11 cellular contexts compared by ENCODE assay signal in genomic region chr2:109611467-109612095, GRCh38. TPM values are rescaled to one million over a fixed set of nuclear protein-coding genes. Genes with fewer than 3 reads are reported as not detected.
DNase-seq lines count a peak whose midpoint lies in the region; ATAC-seq and TF ChIP-seq lines count a peak whose summit lies in the region.
"Had no signal": no experiment of that assay in that cellular context is flagged by ENCODE, and none has a peak within 500 bp of the region (broad histone marks: within the 10 kb centered on the region; RNA-seq: fewer than 3 reads in every experiment).

No MANE protein-coding gene starts in this region.

- CTCF ChIA-PET in SK-N-SH (lab: Yijun Ruan, JAX): interaction anchor here (1.2 to 3.1 kb wide), 4 partner anchors 59 to 124 kb away, joined by 4 to 12 read pairs (median 9); no protein-coding TSS in a partner anchor

- H3K4me3 ChIP-seq in SK-N-SH (ENCODE audit: low read depth in 2 of 2, low read length in 1 of 2) (peak overlapping the region; percentile 81 to 84; a peak in 2 of 4 replicates), WI38 (ENCODE audit: low read depth, low read length) (peak overlapping the region; percentile 74), iPS-18a (ENCODE audit: low read length) (peak overlapping the region; percentile 95), upper lobe of right lung (peak overlapping the region; percentile 62), lower leg skin (ENCODE audit: low read depth, poor library complexity, severe bottlenecking) (no peak overlapping the region)

- intact Hi-C loops in upper lobe of right lung (cut with DNase I) (no loop called here), lower leg skin (cut with DNase I; ENCODE audit: low total_unique reads) (no loop called here)

- DNase-seq in SK-N-SH (no peak), upper lobe of right lung (no peak), lower leg skin (ENCODE audit: low spot score in 2 of 2) (no peak)
- DNase-seq in stimulated activated naive CD8-positive, alpha-beta T cell treated with anti-CD3 and anti-CD28 coated beads, Interleukin-15, Interleukin-2, amounts not matched to agents 100 U/mL and 50 U/mL, for 24 hours: no peak
- DNase-seq: activated CD8-positive, alpha-beta memory T cell treated with anti-CD3 and anti-CD28 coated beads for 24 hours; hypothalamus; NCI-H2171 treated with DMSO at 0.1 percent for 48 hours had no signal

- ATAC-seq in SK-N-SH treated with all-trans-retinoic acid at 6 μM for 48 hours (no peak), upper lobe of right lung (no peak), HG03378 (IDR thresholded peaks at IDR 0.05; ENCODE audit: unreplicated experiment) (no peak)
- ATAC-seq in stimulated activated naive CD8-positive, alpha-beta T cell treated with anti-CD3 and anti-CD28 coated beads, Interleukin-15, Interleukin-2, amounts not matched to agents 100 U/mL and 50 U/mL, for 24 hours: no peak

- peaks cover 19 to 34% of the 10 kb centered on the region in 2 experiments; a peak in 3 of 4 replicates for H3K4me1 ChIP-seq in SK-N-SH (ENCODE audit: control insufficient read depth in 1 of 2, insufficient read depth in 2 of 2, low read depth in 1 of 2, low read length in 1 of 2)
- H3K4me1 ChIP-seq in iPS-18a (ENCODE audit: control insufficient read depth, low read depth, low read length): peaks cover 17% of the 10 kb centered on the region
- peaks cover 34% of the 10 kb centered on the region for H3K4me1 ChIP-seq in upper lobe of right lung

- H3F3A ChIP-seq in SK-N-SH (replicated peaks; ENCODE audit: insufficient read depth): peaks cover 49% of the 10 kb centered on the region

- H3K9me3 ChIP-seq in SK-N-SH (no peaks in the 10 kb centered on the region), iPS-18a (ENCODE audit: control insufficient read depth, low read depth, low read length) (no peaks in the 10 kb centered on the region), upper lobe of right lung (no peaks in the 10 kb centered on the region)

- no peak overlapping the region for H2AFZ ChIP-seq in SK-N-SH (ENCODE audit: low read depth)

- H4K20me1 ChIP-seq in SK-N-SH (ENCODE audit: insufficient read depth): peaks cover under 1% of the 10 kb centered on the region; the same call in 1 of the 2 replicates

- peaks cover 87% of the 10 kb centered on the region for H3K79me2 ChIP-seq in SK-N-SH (ENCODE audit: insufficient read depth)

- peak overlapping the region; percentile 87; the same call in 1 of the 2 replicates for H3K9ac ChIP-seq in SK-N-SH
- no peak overlapping the region for H3K9ac ChIP-seq in iPS-18a (ENCODE audit: low read length)

- TF ChIP-seq RAD21 in SK-N-SH (IDR thresholded peaks at IDR 0.05; ENCODE audit: low read length): peak; percentile 54

- no peaks in the 10 kb centered on the region for H3K36me3 ChIP-seq in SK-N-SH (replicated peaks in 1 of 2; ENCODE audit: control insufficient read depth in 1 of 2, insufficient read depth in 2 of 2, low read length in 1 of 2)
- H3K36me3 ChIP-seq in iPS-18a (ENCODE audit: control insufficient read depth, low read depth, low read length): no peaks in the 10 kb centered on the region
- H3K36me3 ChIP-seq in upper lobe of right lung: no peaks in the 10 kb centered on the region

- H3K9me2 ChIP-seq in SK-N-SH: no peaks in the 10 kb centered on the region

- no peak for TF ChIP-seq EP300 in SK-N-SH (IDR thresholded peaks at IDR 0.05; ENCODE audit: borderline replicate concordance in 1 of 2, low read depth in 1 of 2, low read length in 1 of 2)

- peak overlapping the region; percentile 76 for H3K4me2 ChIP-seq in SK-N-SH

- H3K27me3 ChIP-seq in SK-N-SH (ENCODE audit: insufficient read depth): no peaks in the 10 kb centered on the region
- H3K27me3 ChIP-seq in iPS-18a (ENCODE audit: control insufficient read depth, insufficient read depth, low read length): peaks cover 18% of the 10 kb centered on the region
- no peaks in the 10 kb centered on the region for H3K27me3 ChIP-seq in upper lobe of right lung

- peak; percentile 9; the same call in 1 of the 2 replicates for TF ChIP-seq CTCF in SK-N-SH (IDR thresholded peaks at IDR 0.05)
- no peak for TF ChIP-seq CTCF in WI38 (IDR thresholded peaks at IDR 0.05; ENCODE audit: low read depth, low read length)
- peak; percentile 9 for TF ChIP-seq CTCF in upper lobe of right lung (IDR thresholded peaks at IDR 0.05)
- TF ChIP-seq CTCF in lower leg skin (IDR thresholded peaks at IDR 0.05): no peak

- POLR2A ChIA-PET in SK-N-SH (lab: Yijun Ruan, JAX): no interaction called here

- H3K27ac ChIP-seq in SK-N-SH (ENCODE audit: low read depth in 2 of 2, low read length in 1 of 2) (peak overlapping the region; percentile 13 to 92; a peak in 3 of 4 replicates), iPS-18a (ENCODE audit: low read length) (no peak overlapping the region), upper lobe of right lung (no peak overlapping the region)

- no peak for TF ChIP-seq POLR2A in lower leg skin (IDR thresholded peaks at IDR 0.05)

- 89% methylated on average over 5 of the region's 5 CpGs for WGBS in SK-N-SH (ENCODE audit: low lambda C conversion rate)
- 75 to 83% methylated on average over 5 of the region's 5 CpGs for WGBS in lower leg skin, 2 donors

TF ChIP-seq in SK-N-SH, 30 proteins besides CTCF, POLR2A, EP300 and RAD21 (continues in another document):
- TF ChIP-seq TAF1 (IDR thresholded peaks at IDR 0.05; ENCODE audit: borderline replicate concordance, low read depth, low read length): no peak
- TF ChIP-seq RFX5 (IDR thresholded peaks at IDR 0.05; ENCODE audit: low read length): no peak
- TF ChIP-seq MAX (IDR thresholded peaks at IDR 0.05; ENCODE audit: low read depth): no peak
- no peak for TF ChIP-seq RXRA (IDR thresholded peaks at IDR 0.05; ENCODE audit: borderline replicate concordance, low read depth)
- no peak for TF ChIP-seq MXI1 (IDR thresholded peaks at IDR 0.05; ENCODE audit: low read depth, low read length)
- TF ChIP-seq USF1 (IDR thresholded peaks at IDR 0.05; ENCODE audit: borderline replicate concordance, low read depth): no peak
- no peak for TF ChIP-seq TCF12 (IDR thresholded peaks at IDR 0.05)

TF ChIP-seq in SK-N-SH treated with all-trans-retinoic acid at 6 μM for 48 hours, 23 proteins besides CTCF, POLR2A, EP300 and RAD21 (continues in another document):
- TF ChIP-seq PATZ1 (CRISPR knock-in tag; IDR thresholded peaks at IDR 0.05; ENCODE audit: borderline replicate concordance): no peak
- TF ChIP-seq ZFP3 (CRISPR knock-in tag; IDR thresholded peaks at IDR 0.05): no peak
- TF ChIP-seq ZC3H10 (CRISPR knock-in tag; IDR thresholded peaks at IDR 0.05): no peak
- no peak for TF ChIP-seq OSR1 (CRISPR knock-in tag; IDR thresholded peaks at IDR 0.05)
- TF ChIP-seq BACH2 (CRISPR knock-in tag; IDR thresholded peaks at IDR 0.05; ENCODE audit: borderline replicate concordance): no peak
- TF ChIP-seq TCF4 (CRISPR knock-in tag; IDR thresholded peaks at IDR 0.05; ENCODE audit: borderline replicate concordance): no peak
- no peak for TF ChIP-seq SNAI2 (CRISPR knock-in tag; IDR thresholded peaks at IDR 0.05)
- TF ChIP-seq ZNF565 (CRISPR knock-in tag; conservative IDR thresholded peaks at IDR 0.05; ENCODE audit: low read depth): no peak
- no peak for TF ChIP-seq ARNTL (CRISPR knock-in tag; IDR thresholded peaks at IDR 0.05; ENCODE audit: borderline replicate concordance, low read depth)
- no peak for TF ChIP-seq GLIS3 (CRISPR knock-in tag; IDR thresholded peaks at IDR 0.05)
- TF ChIP-seq CSRNP3 (CRISPR knock-in tag; IDR thresholded peaks at IDR 0.05): no peak

RNA-seq across cellular contexts. Expression of gene SEPTIN10, which starts 2.2 kb away (rescaled TPM):
- 39.1 and 46.5 TPM in 2 replicates for polyA plus RNA-seq in SK-N-SH (2012; rRNA removed)
- 61.3 and 64.1 TPM in 2 replicates for polyA plus RNA-seq in SK-N-SH (2012; cell fraction: cytosol; rRNA removed)
- 21.0 and 32.9 TPM in 2 replicates for polyA plus RNA-seq in SK-N-SH (2012; cell fraction: nucleus; rRNA removed)
- total RNA-seq in upper lobe of right lung (83.7 TPM), lower leg skin (100 to 1,000 TPM in 3 of 4 donors, 10 to 100 TPM in 1; 81.7 to 134 (median 114) TPM)

RNA-seq across cellular contexts. Expression of gene SOWAHC, which starts 2.6 kb away (rescaled TPM):
- polyA plus RNA-seq in SK-N-SH (2012; rRNA removed): 2.4 and 2.9 TPM in 2 replicates
- polyA plus RNA-seq in SK-N-SH (2012; cell fraction: cytosol; rRNA removed): 3.1 and 3.4 TPM in 2 replicates
- polyA plus RNA-seq in SK-N-SH (2012; cell fraction: nucleus; rRNA removed): 2.2 and 2.4 TPM in 2 replicates
- total RNA-seq in upper lobe of right lung (19.9 TPM), lower leg skin (10 to 100 TPM; 80.6 to 85.9 (median 81.7) TPM)

Comparison
In these comparisons a context has a peak if more than half of its experiments do, and no peak if none do; other contexts are left out.
1. H3K27ac ChIP-seq: peak in SK-N-SH (2 of 2); none in iPS-18a (single experiment) and upper lobe of right lung (single experiment).
2. CTCF ChIP-seq: peak in SK-N-SH (single experiment) and upper lobe of right lung (single experiment); none in WI38 (single experiment) and lower leg skin (0 of 3).